ENCODE assay signal across 23 cellular contexts in the genomic region with DNA sequence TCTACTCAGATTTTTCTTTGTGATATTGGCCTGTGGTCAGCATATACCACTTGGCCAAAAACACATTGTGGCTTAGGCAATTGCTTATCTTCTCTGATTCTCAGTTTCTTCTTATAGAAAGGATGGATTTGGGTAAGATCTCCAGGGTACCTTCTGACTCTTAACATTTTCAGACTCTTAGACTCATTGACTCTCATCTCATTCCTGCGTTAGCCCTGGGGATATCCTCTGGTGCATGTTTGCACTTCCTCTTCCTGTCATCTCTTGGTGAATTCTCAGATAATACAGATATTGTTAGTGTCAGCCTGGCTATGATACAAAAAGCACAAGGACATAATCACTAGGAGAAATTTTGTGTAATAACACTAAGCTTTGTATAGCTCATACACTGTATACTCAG.
DNase-seq lines count a peak whose midpoint lies in the region; TF ChIP-seq lines count a peak whose summit lies in the region.
"Had no signal": no experiment of that assay in that cellular context is flagged by ENCODE, and none has a peak within 500 bp of the region (broad histone marks: within the 10 kb centered on the region; RNA-seq: fewer than 3 reads in every experiment).

No MANE protein-coding gene starts in this region.

- H3K36me3 Mint-ChIP-seq in endothelial cell (ENCODE audit: low read depth, unreplicated experiment), result no peaks in the 10 kb centered on the region
- no peaks in the 10 kb centered on the region for H3K36me3 Mint-ChIP-seq in activated CD4-positive, alpha-beta T cell treated with anti-CD3 and anti-CD28 coated beads, Interleukin-2, amount 10 ng/mL, durations not matched to agents 24 days and 14 days (ENCODE audit: low read depth)
- H3K36me3 Mint-ChIP-seq: CD14-positive monocyte; CD8-positive, alpha-beta memory T cell had no signal

- H3K4me1 Mint-ChIP-seq in endothelial cell (ENCODE audit: unreplicated experiment), result peaks cover 7% of the 10 kb centered on the region
- H3K4me1 Mint-ChIP-seq in activated CD4-positive, alpha-beta T cell treated with anti-CD3 and anti-CD28 coated beads, Interleukin-2, amount 10 ng/mL, durations not matched to agents 24 days and 14 days, result no peaks in the 10 kb centered on the region
- H3K4me1 Mint-ChIP-seq: CD14-positive monocyte; CD8-positive, alpha-beta memory T cell had no signal

- H3K27ac ChIP-seq in SK-N-MC (peak overlapping the region; percentile 65), RWPE1 (no peak overlapping the region), vagina (no peak overlapping the region)
- H3K27ac ChIP-seq: A549; BLaER1 treated with 17β-estradiol and CSF1 and Interleukin-3, amounts not matched to agents 10 nM and 100 nM had no signal

- H3K9me3 Mint-ChIP-seq in endothelial cell (ENCODE audit: unreplicated experiment), result no peaks in the 10 kb centered on the region
- no peaks in the 10 kb centered on the region for H3K9me3 Mint-ChIP-seq in activated CD4-positive, alpha-beta T cell treated with anti-CD3 and anti-CD28 coated beads, Interleukin-2, amount 10 ng/mL, durations not matched to agents 24 days and 14 days

- no peaks in the 10 kb centered on the region for H3K27me3 Mint-ChIP-seq in endothelial cell (ENCODE audit: unreplicated experiment)
- no peaks in the 10 kb centered on the region for H3K27me3 Mint-ChIP-seq in activated CD4-positive, alpha-beta T cell treated with anti-CD3 and anti-CD28 coated beads, Interleukin-2, amount 10 ng/mL, durations not matched to agents 24 days and 14 days
- H3K27me3 Mint-ChIP-seq: CD4-positive, alpha-beta T cell; CD8-positive, alpha-beta memory T cell had no signal

- H3K4me3 ChIP-seq in SK-N-MC, result peak overlapping the region; percentile 12; the same call in 1 of the 2 replicates
- H3K4me3 ChIP-seq in MG63, result no peak overlapping the region
- no peak overlapping the region for H3K4me3 ChIP-seq in vagina
- H3K4me3 ChIP-seq: A549; BLaER1 treated with 17β-estradiol and CSF1 and Interleukin-3, amounts not matched to agents 10 nM and 100 nM had no signal

- H3K27me3 ChIP-seq in MG63, result no peaks in the 10 kb centered on the region
- no peaks in the 10 kb centered on the region for H3K27me3 ChIP-seq in vagina
- H3K27me3 ChIP-seq: BE2C; BLaER1 treated with 17β-estradiol and CSF1 and Interleukin-3, amounts not matched to agents 10 nM and 100 nM had no signal

- H3K9me3 ChIP-seq in SK-N-MC (ENCODE audit: low read depth, low read length), result no peaks in the 10 kb centered on the region
- no peaks in the 10 kb centered on the region for H3K9me3 ChIP-seq in MG63
- no peaks in the 10 kb centered on the region for H3K9me3 ChIP-seq in vagina
- H3K9me3 ChIP-seq: A549; BE2C; BLaER1 treated with 17β-estradiol and CSF1 and Interleukin-3, amounts not matched to agents 10 nM and 100 nM had no signal

- no peak overlapping the region for H3K4me3 Mint-ChIP-seq in endothelial cell (ENCODE audit: unreplicated experiment)
- no peak overlapping the region for H3K4me3 Mint-ChIP-seq in activated CD4-positive, alpha-beta T cell treated with anti-CD3 and anti-CD28 coated beads, Interleukin-2, amount 10 ng/mL, durations not matched to agents 24 days and 14 days
- H3K4me3 Mint-ChIP-seq: CD14-positive monocyte; CD4-positive, alpha-beta T cell; CD8-positive, alpha-beta memory T cell had no signal

- DNase-seq in KBM-7, result peak; percentile 9
- DNase-seq in OCI-M1 (lab: John Stamatoyannopoulos, UW), result peak; percentile 34
- DNase-seq in SK-N-MC (ENCODE audit: low read depth, low spot score), result peak; percentile 63
- no peak for DNase-seq in endothelial cell (ENCODE audit: low spot score)
- no peak for DNase-seq in RWPE1 (ENCODE audit: low spot score)
- no peak for DNase-seq in activated CD4-positive, alpha-beta T cell treated with anti-CD3 and anti-CD28 coated beads, Interleukin-2, amount 10 ng/mL, durations not matched to agents 24 days and 14 days
- DNase-seq in MG63, result no peak
- no peak for DNase-seq in vagina (ENCODE audit: extremely low spot score in 2 of 2)
- DNase-seq: 8988T; ACHN; AML-193; BE2C; CD4-positive, alpha-beta T cell; CD8-positive, alpha-beta memory T cell; DMS 273 treated with DMSO at 0.1 percent for 48 hours; DMS79; GF-D8; GOT3; H7; HCEC 1CT had no signal

- TF ChIP-seq POLR2A in vagina (IDR thresholded peaks at IDR 0.05), result no peak

- intact Hi-C loops in activated CD4-positive, alpha-beta T cell treated with anti-CD3 and anti-CD28 coated beads, Interleukin-2, amount 10 ng/mL, durations not matched to agents 24 days and 14 days (cut with micrococcal nuclease), result no loop called here
- intact Hi-C loops in vagina (cut with DNase I), result no loop called here

- H3K36me3 ChIP-seq in SK-N-MC (ENCODE audit: insufficient read depth, low read length), result no peaks in the 10 kb centered on the region
- H3K36me3 ChIP-seq in MG63, result no peaks in the 10 kb centered on the region
- no peaks in the 10 kb centered on the region for H3K36me3 ChIP-seq in vagina
- H3K36me3 ChIP-seq: BE2C; BLaER1 treated with 17β-estradiol and CSF1 and Interleukin-3, amounts not matched to agents 10 nM and 100 nM had no signal

- TF ChIP-seq CTCF in endothelial cell (IDR thresholded peaks at IDR 0.05; ENCODE audit: unreplicated experiment), result no peak
- no peak for TF ChIP-seq CTCF in RWPE1 (conservative IDR thresholded peaks at IDR 0.05; ENCODE audit: low read depth)
- TF ChIP-seq CTCF in vagina (IDR thresholded peaks at IDR 0.05), result no peak

- no peaks in the 10 kb centered on the region for H3K4me1 ChIP-seq in vagina
- H3K4me1 ChIP-seq: A549; BE2C; BLaER1 treated with 17β-estradiol and CSF1 and Interleukin-3, amounts not matched to agents 10 nM and 100 nM had no signal

- POLR2A ChIA-PET in RWPE1 (lab: Yijun Ruan, JAX; ENCODE audit: low non-redundant PET), result no interaction called here

- CTCF ChIA-PET in RWPE1 (lab: Yijun Ruan, JAX), result no interaction called here

- peak overlapping the region; percentile 0 for H3K27ac Mint-ChIP-seq in endothelial cell (ENCODE audit: unreplicated experiment)
- H3K27ac Mint-ChIP-seq in activated CD4-positive, alpha-beta T cell treated with anti-CD3 and anti-CD28 coated beads, Interleukin-2, amount 10 ng/mL, durations not matched to agents 24 days and 14 days, result no peak overlapping the region
- H3K27ac Mint-ChIP-seq: CD14-positive monocyte; CD4-positive, alpha-beta T cell; CD8-positive, alpha-beta memory T cell had no signal

- in situ Hi-C loops in KBM-7 (cut with MboI; ENCODE audit: low pct_unique_long_range_greater_than_20kb, low sequenced_read_pairs), result no loop called here

- H3K9ac ChIP-seq in SK-N-MC (ENCODE audit: insufficient read length), result no peak overlapping the region
- H3K9ac ChIP-seq: BLaER1 treated with 17β-estradiol and CSF1 and Interleukin-3, amounts not matched to agents 10 nM and 100 nM had no signal

Comparison
In these comparisons a context has a peak if more than half of its experiments do, and no peak if none do; other contexts are left out.
1. DNase-seq: peak in KBM-7 (single experiment), OCI-M1 (single experiment) and SK-N-MC (single experiment); none in endothelial cell (single experiment), RWPE1 (single experiment), activated CD4-positive, alpha-beta T cell treated with anti-CD3 and anti-CD28 coated beads, Interleukin-2, amount 10 ng/mL, durations not matched to agents 24 days and 14 days (single experiment), MG63 (single experiment) and vagina (0 of 2).